In genomic region chr4:169620846-169621228, GRCh38 we compare ENCODE assay signal across 8 cellular contexts. TPM values are rescaled to one million over a fixed set of nuclear protein-coding genes. Genes with fewer than 3 reads are reported as not detected.
DNase-seq lines count a peak whose midpoint lies in the region; ATAC-seq and TF ChIP-seq lines count a peak whose summit lies in the region.

No MANE protein-coding gene starts in this region.

- H3K9me3 ChIP-seq in T-helper 17 cell (ENCODE audit: control insufficient read depth, low read length, poor library complexity, severe bottlenecking) (no peaks in the 10 kb centered on the region), endocrine pancreas (ENCODE audit: control insufficient read depth, low read length) (no peaks in the 10 kb centered on the region), muscle layer of colon (ENCODE audit: low read length) (no peaks in the 10 kb centered on the region)

- H3K4me1 ChIP-seq in endocrine pancreas (ENCODE audit: control insufficient read depth, insufficient read depth, low read length), result peaks cover 13% of the 10 kb centered on the region
- H3K4me1 ChIP-seq in muscle layer of colon (ENCODE audit: insufficient read depth, low read length), result peaks cover 6% of the 10 kb centered on the region

- H3K27me3 ChIP-seq in endocrine pancreas (ENCODE audit: control insufficient read depth, insufficient read depth, low read length) (no peaks in the 10 kb centered on the region), muscle layer of colon (ENCODE audit: control insufficient read depth in 1 of 2, insufficient read depth in 2 of 2, low read length in 2 of 2) (no peaks in the 10 kb centered on the region)

- peak overlapping the region; percentile 96 for H3K9ac ChIP-seq in endocrine pancreas (ENCODE audit: control insufficient read depth, insufficient read depth, low read length)
- peak overlapping the region; percentile 87 for H3K9ac ChIP-seq in muscle layer of colon (ENCODE audit: low read length)

- no peaks in the 10 kb centered on the region for H3K36me3 Mint-ChIP-seq in T-helper 17 cell (ENCODE audit: low read depth)

- DNase-seq in activated gamma-delta T cell treated with Interleukin-2 at 50 U/mL for 16 hours (peak; percentile 16), activated gamma-delta T cell (lab: John Stamatoyannopoulos, UW) (no peak), T-helper 17 cell (peak in 2 of 3 donors; percentile 9 to 13), HEK293T (ENCODE audit: extremely low spot score) (no peak)

- H3K27me3 Mint-ChIP-seq in T-helper 17 cell, result no peaks in the 10 kb centered on the region

- peak overlapping the region; percentile 95 for H3K4me3 ChIP-seq in endocrine pancreas (ENCODE audit: control insufficient read depth, insufficient read depth, low read length)
- peak overlapping the region; percentile 86 to 98 for H3K4me3 ChIP-seq in muscle layer of colon (ENCODE audit: low read depth in 1 of 2, low read length in 2 of 2)

- H3K27ac Mint-ChIP-seq in T-helper 17 cell, result peak overlapping the region; percentile 99

- peaks cover 37% of the 10 kb centered on the region for H3K4me1 Mint-ChIP-seq in T-helper 17 cell

- CTCF ChIA-PET in HEK293T (lab: Yijun Ruan, JAX), result no interaction called here

- H3K4me3 Mint-ChIP-seq in T-helper 17 cell, result peak overlapping the region; percentile 95

- no peaks in the 10 kb centered on the region for H3K36me3 ChIP-seq in endocrine pancreas (ENCODE audit: control insufficient read depth, insufficient read depth, low read length)
- no peaks in the 10 kb centered on the region for H3K36me3 ChIP-seq in muscle layer of colon (ENCODE audit: insufficient read depth, low read length)

- no peak for ATAC-seq in T-helper 17 cell
- no peak for ATAC-seq in GM21423 (IDR thresholded peaks at IDR 0.05; ENCODE audit: unreplicated experiment)
- ATAC-seq in HG02852 (IDR thresholded peaks at IDR 0.05; ENCODE audit: unreplicated experiment), result no peak

- POLR2A ChIA-PET in HEK293T (lab: Yijun Ruan, JAX), result interaction anchor here (1.0 to 4.5 kb wide), 10 partner anchors 9 to 137 kb away, joined by 3 to 41 read pairs (median 10); partner anchors contain the start of genes HPF1 and NEK1

- H3K27ac ChIP-seq in muscle layer of colon (ENCODE audit: low read depth, low read length), result peak overlapping the region; percentile 93

TF ChIP-seq in HEK293T, 16 proteins besides CTCF, POLR2A, EP300 and RAD21:
- TF ChIP-seq FOXM1 (IDR thresholded peaks at IDR 0.05; ENCODE audit: borderline replicate concordance), result no peak
- TF ChIP-seq PKNOX1 (IDR thresholded peaks at IDR 0.05), result no peak
- no peak for TF ChIP-seq TARDBP (IDR thresholded peaks at IDR 0.05)
- TF ChIP-seq L3MBTL2 (conservative IDR thresholded peaks at IDR 0.05), result no peak
- TF ChIP-seq FOXA1 (IDR thresholded peaks at IDR 0.05), result no peak
- TF ChIP-seq NFRKB (IDR thresholded peaks at IDR 0.05), result no peak
- TF ChIP-seq BHLHE40 (IDR thresholded peaks at IDR 0.05; ENCODE audit: borderline replicate concordance), result no peak
- no peak for TF ChIP-seq HDGF (IDR thresholded peaks at IDR 0.05; ENCODE audit: borderline replicate concordance)

RNA-seq across cellular contexts. Expression of gene CLCN3, which starts 0.5 kb away (rescaled TPM):
- 10 to 100 TPM; 18.4 to 27.3 TPM for total RNA-seq in T-helper 17 cell

RNA-seq across cellular contexts. Expression of gene NEK1, which starts 8.5 kb away (rescaled TPM):
- total RNA-seq in T-helper 17 cell, result 10 to 100 TPM; 11.8 to 13.5 TPM

Comparison
In these comparisons a context has a peak if more than half of its experiments do, and no peak if none do; other contexts are left out.
1. DNase-seq: peak in activated gamma-delta T cell treated with Interleukin-2 at 50 U/mL for 16 hours (single experiment) and T-helper 17 cell (2 of 3); none in activated gamma-delta T cell (single experiment) and HEK293T (single experiment).